Comparison of ENCODE assay signal across 8 cellular contexts in genomic region chr14:92586001-92586947, GRCh38.
A peak's percentile ranks its signal among the peaks of the same experiment; 100 is the strongest.
DNase-seq lines count a peak whose midpoint lies in the region; ATAC-seq and TF ChIP-seq lines count a peak whose summit lies in the region.

No MANE protein-coding gene starts in this region.

- no peak for DNase-seq in activated CD4-positive, CD25-positive, alpha-beta regulatory T cell (lab: John Stamatoyannopoulos, UW)
- DNase-seq in NB4 (ENCODE audit: low read depth) (peak; percentile 85), body of pancreas (peak in 1 of 4 donors; percentile 27), BE2C (no peak), germinal center (ENCODE audit: low spot score) (no peak), SK-N-DZ (ENCODE audit: low spot score) (no peak)

- no peak overlapping the region for H3K9ac ChIP-seq in mucosa of rectum (ENCODE audit: low read depth in 1 of 2, low read length in 2 of 2)

- H3K9me3 ChIP-seq in body of pancreas = peaks cover 0 to 5% (median 0%) of the 10 kb centered on the region in 3 donors
- H3K9me3 ChIP-seq in mucosa of rectum (ENCODE audit: control insufficient read depth in 2 of 2, low read length in 2 of 2) = no peaks in the 10 kb centered on the region
- no peaks in the 10 kb centered on the region for H3K9me3 ChIP-seq in BE2C

- TF ChIP-seq CTCF in NB4 (IDR thresholded peaks at IDR 0.05; ENCODE audit: low read depth, low read length) (no peak), body of pancreas (IDR thresholded peaks at IDR 0.05) (no peak), BE2C (IDR thresholded peaks at IDR 0.05; ENCODE audit: low read depth, low read length) (no peak)

- 56 to 62% methylated on average over 9 of the region's 9 CpGs for WGBS in body of pancreas, 2 donors

- H3K4me3 ChIP-seq in NB4 (ENCODE audit: low read depth, low read length) (peak overlapping the region; percentile 14), body of pancreas (no peak overlapping the region), mucosa of rectum (ENCODE audit: low read length in 2 of 2) (no peak overlapping the region), BE2C (ENCODE audit: low read depth, low read length) (no peak overlapping the region)

- no peaks in the 10 kb centered on the region for H3K4me1 ChIP-seq in body of pancreas
- H3K4me1 ChIP-seq in mucosa of rectum (ENCODE audit: control insufficient read depth in 2 of 2, insufficient read depth in 2 of 2, low read length in 2 of 2) = peaks cover 2 to 14% of the 10 kb centered on the region in 2 donors
- no peaks in the 10 kb centered on the region for H3K4me1 ChIP-seq in BE2C

- H3K36me3 ChIP-seq in body of pancreas (replicated peaks in 1 of 2; ENCODE audit: insufficient read depth in 1 of 2, low read depth in 2 of 2) = no peaks in the 10 kb centered on the region
- H3K36me3 ChIP-seq in mucosa of rectum (ENCODE audit: control insufficient read depth in 2 of 2, insufficient read depth in 2 of 2, low read length in 2 of 2) = no peaks in the 10 kb centered on the region
- H3K36me3 ChIP-seq in BE2C = no peaks in the 10 kb centered on the region

- intact Hi-C loops in body of pancreas (cut with DNase I) = no loop called here

- no peak for TF ChIP-seq POLR2A in NB4 (IDR thresholded peaks at IDR 0.05; ENCODE audit: extremely low read depth, insufficient read length)
- TF ChIP-seq POLR2A in body of pancreas (IDR thresholded peaks at IDR 0.05) = no peak

- no peak overlapping the region for H3K27ac ChIP-seq in body of pancreas
- peak overlapping the region; percentile 60 to 64 for H3K27ac ChIP-seq in mucosa of rectum (ENCODE audit: low read depth in 2 of 2, low read length in 2 of 2)

- H3K27me3 ChIP-seq in body of pancreas = no peaks in the 10 kb centered on the region
- H3K27me3 ChIP-seq in mucosa of rectum (ENCODE audit: control insufficient read depth in 2 of 2, insufficient read depth in 2 of 2, low read length in 2 of 2) = no peaks in the 10 kb centered on the region
- no peaks in the 10 kb centered on the region for H3K27me3 ChIP-seq in BE2C

- ATAC-seq in activated CD4-positive, CD25-positive, alpha-beta regulatory T cell treated with anti-CD3 and anti-CD28 coated beads, Interleukin-2, amount 50 U/mL, for 24 hours = peak; percentile 75 to 81
- peak; percentile 38 for ATAC-seq in body of pancreas

Comparison
In these comparisons a context has a peak if more than half of its experiments do, and no peak if none do; other contexts are left out.
1. H3K27ac ChIP-seq: peak in mucosa of rectum (2 of 2); none in body of pancreas (0 of 4).